11 cellular contexts compared by ENCODE assay signal in genomic region chr18:79923896-79924585, GRCh38. TPM values are rescaled to one million over a fixed set of nuclear protein-coding genes. Genes with fewer than 3 reads are reported as not detected.
DNase-seq lines count a peak whose midpoint lies in the region; ATAC-seq, FAIRE-seq and TF ChIP-seq lines count a peak whose summit lies in the region.
"Had no signal": no experiment of that assay in that cellular context is flagged by ENCODE, and none has a peak within 500 bp of the region (broad histone marks: within the 10 kb centered on the region; RNA-seq: fewer than 3 reads in every experiment).

No MANE protein-coding gene starts in this region.

- H3K27ac Mint-ChIP-seq in brain, result peak overlapping the region; percentile 33 to 94 (median 87)
- H3K27ac Mint-ChIP-seq in naive B cell, result peak overlapping the region in 4 of 6 donors; percentile 26 to 85 (median 62)

- H3K9me3 Mint-ChIP-seq in brain, result peaks cover 13 to 67% (median 24%) of the 10 kb centered on the region in 5 experiments
- H3K9me3 Mint-ChIP-seq in naive B cell, result peaks cover 2 to 11% (median 5%) of the 10 kb centered on the region in 7 donors

- H3K4me1 ChIP-seq in skeletal muscle tissue (ENCODE audit: control insufficient read depth in 3 of 3, insufficient read depth in 3 of 3, low read length in 3 of 3), result peaks cover 9 to 26% (median 15%) of the 10 kb centered on the region in 3 donors

- peak; percentile 55 for FAIRE-seq in D721Med (lab: Jason Lieb, UNC)

- H3K36me3 Mint-ChIP-seq in brain (peaks cover 78% of the 10 kb centered on the region), naive B cell (peaks cover 15 to 38% of the 10 kb centered on the region in 2 donors)

- no peak for ATAC-seq in naive B cell (ENCODE audit: low read depth in 2 of 2)

- DNase-seq in D721Med (ENCODE audit: insufficient read length, low spot score) (no peak), naive B cell (no peak), C1 segment of cervical spinal cord (lab: John Stamatoyannopoulos, UW) (no peak), NCI-H526 (lab: John Stamatoyannopoulos, UW) (no peak), iPS-NIHi11 (ENCODE audit: low spot score) (no peak)
- DNase-seq: activated naive CD4-positive, alpha-beta T cell treated with anti-CD3 and anti-CD28 coated beads, Interleukin-2, amount 50 U/mL, for 16 hours; GM23248; NCI-H1436 treated with DMSO at 0.1 percent for 48 hours; NCI-H774 had no signal

- H3K4me1 Mint-ChIP-seq in brain (peaks cover 44% of the 10 kb centered on the region), naive B cell (peaks cover 7 to 31% (median 8%) of the 10 kb centered on the region in 3 donors)

- H3K27me3 ChIP-seq in skeletal muscle tissue (ENCODE audit: control insufficient read depth in 3 of 3, insufficient read depth in 3 of 3, low read length in 3 of 3), result no peaks in the 10 kb centered on the region

- H3K27me3 Mint-ChIP-seq in brain, result no peaks in the 10 kb centered on the region
- H3K27me3 Mint-ChIP-seq in naive B cell, result no peaks in the 10 kb centered on the region

- peak overlapping the region in 1 of 3 donors; percentile 33 for H3K9ac ChIP-seq in skeletal muscle tissue (ENCODE audit: low read depth in 1 of 3, low read length in 3 of 3)
- H3K9ac ChIP-seq: GM23248 had no signal

- H3K27ac ChIP-seq in skeletal muscle tissue (ENCODE audit: low read depth, low read length), result peak overlapping the region; percentile 76
- H3K27ac ChIP-seq: GM23248 had no signal

- no peak overlapping the region for H3K4me3 ChIP-seq in skeletal muscle tissue (ENCODE audit: low read length in 3 of 3)
- H3K4me3 ChIP-seq: GM23248 had no signal

- H3K36me3 ChIP-seq in skeletal muscle tissue (ENCODE audit: control insufficient read depth in 3 of 3, insufficient read depth in 3 of 3, low read length in 3 of 3), result peaks cover 3 to 12% (median 11%) of the 10 kb centered on the region in 3 donors

- TF ChIP-seq CTCF in D721Med (IDR thresholded peaks at IDR 0.05; ENCODE audit: insufficient read depth, missing control alignments) (no peak), brain (conservative IDR thresholded peaks at IDR 0.05) (no peak)

- peak overlapping the region in 1 of 5 experiments; percentile 56 for H3K4me3 Mint-ChIP-seq in brain
- peak overlapping the region in 2 of 8 donors; percentile 27 to 32 for H3K4me3 Mint-ChIP-seq in naive B cell

- H3K9me3 ChIP-seq in skeletal muscle tissue (ENCODE audit: control insufficient read depth in 3 of 3, low read length in 3 of 3), result no peaks in the 10 kb centered on the region

RNA-seq across cellular contexts. Expression of gene SLC66A2, which starts 27.4 kb away (rescaled TPM):
- polyA plus RNA-seq in brain (ENCODE audit: insufficient read depth, low read depth, low replicate concordance), result 45.1 TPM
- 10 to 100 TPM; 26.3 to 40.9 (median 34.5) TPM for polyA plus RNA-seq in naive B cell (ENCODE audit: low read depth in 6 of 6)
- 20.4 TPM for total RNA-seq in skeletal muscle tissue

RNA-seq across cellular contexts. Expression of gene HSBP1L1, which starts 40.4 kb away (rescaled TPM):
- polyA plus RNA-seq in brain (ENCODE audit: insufficient read depth, low read depth, low replicate concordance), result 3.3 TPM
- polyA plus RNA-seq in naive B cell (ENCODE audit: low read depth in 6 of 6), result 10 to 100 TPM in 1 of 6 donors, 1 to 10 TPM in 5; 1.8 to 10.5 (median 4.5) TPM
- total RNA-seq in skeletal muscle tissue, result 2.1 TPM
